In genomic region chr5:91500758-91501157, GRCh38 we compare ENCODE assay signal across 20 cellular contexts.
A peak's percentile ranks its signal among the peaks of the same experiment; 100 is the strongest.
DNase-seq lines count a peak whose midpoint lies in the region; ATAC-seq and TF ChIP-seq lines count a peak whose summit lies in the region.
"Had no signal": no experiment of that assay in that cellular context is flagged by ENCODE, and none has a peak within 500 bp of the region (broad histone marks: within the 10 kb centered on the region; RNA-seq: fewer than 3 reads in every experiment).

No MANE protein-coding gene starts in this region.

- DNase-seq in activated naive CD4-positive, alpha-beta T cell treated with anti-CD3 and anti-CD28 coated beads for 36 hours = no peak
- DNase-seq in activated naive CD4-positive, alpha-beta T cell treated with anti-CD3 and anti-CD28 coated beads, Interleukin-2, amount 10 ng/mL, durations not matched to agents 7 days and 5 days = no peak
- DNase-seq in Panc1 (ENCODE audit: low read depth, low spot score) (no peak), left lobe of liver (ENCODE audit: low spot score) (no peak), HAP-1 (ENCODE audit: low spot score in 2 of 2) (no peak)
- DNase-seq: Caco-2; CD4-positive, CD25-positive, alpha-beta regulatory T cell; CD8-positive, alpha-beta T cell; DMS153; DND-41; GDM1; GM23248; H9; HFFc6 had no signal

- H3K9me3 ChIP-seq in Panc1 (ENCODE audit: control insufficient read depth, insufficient read depth, low read depth, low read length) (no peaks in the 10 kb centered on the region), HAP-1 (no peaks in the 10 kb centered on the region)
- H3K9me3 ChIP-seq: BLaER1, Caco-2 had no signal

- CTCF ChIA-PET in activated naive CD4-positive, alpha-beta T cell treated with anti-CD3 and anti-CD28 coated beads for 36 hours (lab: Charles Lee) = interaction anchor here (0.7 to 1.5 kb wide), 7 partner anchors 13 to 303 kb away, joined by 3 to 8 read pairs (median 3); no protein-coding TSS in a partner anchor
- CTCF ChIA-PET in activated naive CD4-positive, alpha-beta T cell treated with anti-CD3 and anti-CD28 coated beads, Interleukin-2, amount 10 ng/mL, durations not matched to agents 7 days and 5 days (lab: Charles Lee) = interaction anchor here (2.0 kb wide), 1 partner anchor 141 kb away, joined by 6 read pairs; no protein-coding TSS in a partner anchor
- CTCF ChIA-PET in Panc1 (lab: Charles Lee) = no interaction called here

- H3K4me1 Mint-ChIP-seq in activated naive CD4-positive, alpha-beta T cell treated with anti-CD3 and anti-CD28 coated beads for 36 hours (ENCODE audit: low read depth) = no peaks in the 10 kb centered on the region
- H3K4me1 Mint-ChIP-seq in activated naive CD4-positive, alpha-beta T cell treated with anti-CD3 and anti-CD28 coated beads, Interleukin-2, amount 10 ng/mL, durations not matched to agents 7 days and 5 days = no peaks in the 10 kb centered on the region
- H3K4me1 Mint-ChIP-seq: B cell had no signal

- ATAC-seq in Panc1 (no peak), left lobe of liver (peak; percentile 26), HG02588 (IDR thresholded peaks at IDR 0.05; ENCODE audit: unreplicated experiment) (no peak)
- ATAC-seq: CD8-positive, alpha-beta T cell; GM12878 had no signal

- H3K4me1 ChIP-seq in Panc1 (ENCODE audit: control insufficient read depth, insufficient read depth, low read length) = no peaks in the 10 kb centered on the region; the same call in 1 of the 2 replicates
- no peaks in the 10 kb centered on the region for H3K4me1 ChIP-seq in HAP-1
- H3K4me1 ChIP-seq: BLaER1, Caco-2 had no signal

- POLR2A ChIA-PET in Panc1 (lab: Charles Lee) = no interaction called here

- no peak overlapping the region for H3K4me3 Mint-ChIP-seq in activated naive CD4-positive, alpha-beta T cell treated with anti-CD3 and anti-CD28 coated beads for 36 hours
- no peak overlapping the region for H3K4me3 Mint-ChIP-seq in activated naive CD4-positive, alpha-beta T cell treated with anti-CD3 and anti-CD28 coated beads, Interleukin-2, amount 10 ng/mL, durations not matched to agents 7 days and 5 days
- H3K4me3 Mint-ChIP-seq: B cell; CD4-positive, CD25-positive, alpha-beta regulatory T cell; CD8-positive, alpha-beta T cell; H9; HFFc6 had no signal

- no peak overlapping the region for H3K4me3 ChIP-seq in Panc1 (ENCODE audit: low read depth in 2 of 2, low read length in 2 of 2)
- H3K4me3 ChIP-seq in HAP-1 = no peak overlapping the region
- H3K4me3 ChIP-seq: BLaER1, GM12878, GM23248 had no signal

- TF ChIP-seq CTCF in Panc1 (IDR thresholded peaks at IDR 0.05) = no peak

- no TSS peak for BruUV-seq in Panc1 (replicated peaks; lab: Mats Ljungman, UMichigan)

- intact Hi-C loops in activated naive CD4-positive, alpha-beta T cell treated with anti-CD3 and anti-CD28 coated beads for 36 hours (cut with micrococcal nuclease) = loop anchor here (1.0 kb wide), 1 partner anchor 141 kb away; no protein-coding TSS in a partner anchor
- intact Hi-C loops in Panc1 (cut with micrococcal nuclease; ENCODE audit: unreplicated experiment) = loop anchor here (5.0 to 10.0 kb wide), 2 partner anchors 137 to 414 kb away; no protein-coding TSS in a partner anchor

- H3K9me3 Mint-ChIP-seq in activated naive CD4-positive, alpha-beta T cell treated with anti-CD3 and anti-CD28 coated beads for 36 hours = no peaks in the 10 kb centered on the region
- H3K9me3 Mint-ChIP-seq in activated naive CD4-positive, alpha-beta T cell treated with anti-CD3 and anti-CD28 coated beads, Interleukin-2, amount 10 ng/mL, durations not matched to agents 7 days and 5 days = no peaks in the 10 kb centered on the region
- H3K9me3 Mint-ChIP-seq: CD4-positive, CD25-positive, alpha-beta regulatory T cell; CD8-positive, alpha-beta T cell; H9; HFFc6 had no signal

- H3K27ac ChIP-seq in Panc1 (ENCODE audit: low read length) = peak overlapping the region; percentile 66; the same call in 1 of the 2 replicates
- H3K27ac ChIP-seq: 22Rv1, BLaER1, C4-2B, GM23248 had no signal

- no peaks in the 10 kb centered on the region for H3K27me3 ChIP-seq in Panc1 (ENCODE audit: control insufficient read depth, insufficient read depth, low read length)
- H3K27me3 ChIP-seq in HAP-1 (ENCODE audit: low read depth) = no peaks in the 10 kb centered on the region; the same call in 1 of the 2 replicates
- H3K27me3 ChIP-seq: BLaER1 had no signal

- H3K36me3 Mint-ChIP-seq in activated naive CD4-positive, alpha-beta T cell treated with anti-CD3 and anti-CD28 coated beads for 36 hours (ENCODE audit: low read depth) = no peaks in the 10 kb centered on the region
- no peaks in the 10 kb centered on the region for H3K36me3 Mint-ChIP-seq in activated naive CD4-positive, alpha-beta T cell treated with anti-CD3 and anti-CD28 coated beads, Interleukin-2, amount 10 ng/mL, durations not matched to agents 7 days and 5 days
- H3K36me3 Mint-ChIP-seq: CD4-positive, CD25-positive, alpha-beta regulatory T cell; CD8-positive, alpha-beta T cell had no signal

- H3K27me3 Mint-ChIP-seq in activated naive CD4-positive, alpha-beta T cell treated with anti-CD3 and anti-CD28 coated beads for 36 hours (ENCODE audit: low read depth) = no peaks in the 10 kb centered on the region
- no peaks in the 10 kb centered on the region for H3K27me3 Mint-ChIP-seq in activated naive CD4-positive, alpha-beta T cell treated with anti-CD3 and anti-CD28 coated beads, Interleukin-2, amount 10 ng/mL, durations not matched to agents 7 days and 5 days

- H3K27ac Mint-ChIP-seq in activated naive CD4-positive, alpha-beta T cell treated with anti-CD3 and anti-CD28 coated beads for 36 hours = peak overlapping the region; percentile 15
- no peak overlapping the region for H3K27ac Mint-ChIP-seq in activated naive CD4-positive, alpha-beta T cell treated with anti-CD3 and anti-CD28 coated beads, Interleukin-2, amount 10 ng/mL, durations not matched to agents 7 days and 5 days
- H3K27ac Mint-ChIP-seq: B cell; CD8-positive, alpha-beta T cell; H9; HFFc6 had no signal

- H3K36me3 ChIP-seq in Panc1 (ENCODE audit: control insufficient read depth, insufficient read depth, low read length) (no peaks in the 10 kb centered on the region), HAP-1 (replicated peaks) (no peaks in the 10 kb centered on the region)
- H3K36me3 ChIP-seq: BLaER1 had no signal

- in situ Hi-C loops in Panc1 (cut with HindIII; ENCODE audit: low pct_unique_long_range_greater_than_20kb, low sequenced_read_pairs) = no loop called here
- in situ Hi-C loops in HAP-1 (cut with MboI; ENCODE audit: low sequenced_read_pairs) = no loop called here
